In genomic region chr3:124730920-124731297, GRCh38 we compare ENCODE assay signal across 8 cellular contexts. TPM values are rescaled to one million over a fixed set of nuclear protein-coding genes. Genes with fewer than 3 reads are reported as not detected.
DNase-seq lines count a peak whose midpoint lies in the region; ATAC-seq, FAIRE-seq and TF ChIP-seq lines count a peak whose summit lies in the region.

No MANE protein-coding gene starts in this region.

- H3K4me1 ChIP-seq in HepG2 (ENCODE audit: insufficient read depth, low read length), result peaks cover 43% of the 10 kb centered on the region
- peaks cover 0 to 28% (median 23%) of the 10 kb centered on the region in 5 donors for H3K4me1 ChIP-seq in subcutaneous abdominal adipose tissue (ENCODE audit: control insufficient read depth in 5 of 5, insufficient read depth in 5 of 5, low read length in 5 of 5)

- TF ChIP-seq EP300 in HepG2 (IDR thresholded peaks at IDR 0.05; ENCODE audit: low read depth in 2 of 2, low read length in 2 of 2) (no peak; a peak in 1 of 4 replicates), HepG2 (CRISPR knock-in tag; IDR thresholded peaks at IDR 0.05; ENCODE audit: borderline replicate concordance) (0 out of 2 replicates have a peak, but pooled peaks have one; percentile 19)

- H3K36me3 ChIP-seq in HepG2 (replicated peaks in 1 of 2; ENCODE audit: control insufficient read depth in 1 of 2, insufficient read depth in 2 of 2, low read length in 2 of 2) (peaks cover 0 to 19% of the 10 kb centered on the region in 2 experiments; a peak in 3 of 5 replicates), subcutaneous abdominal adipose tissue (ENCODE audit: control insufficient read depth in 5 of 5, insufficient read depth in 5 of 5, low read length in 5 of 5) (peaks cover 0 to 13% (median 7%) of the 10 kb centered on the region in 5 donors)

- H3K27ac Mint-ChIP-seq in T-helper 1 cell treated with Interleukin-12 subunit alpha and Interleukin-12 subunit beta and Interleukin-4 antibody, amounts not matched to agents 30 μg/mL and 1 μg/mL, for 36 hours, result peak overlapping the region; percentile 100
- H3K27ac Mint-ChIP-seq in activated naive CD8-positive, alpha-beta T cell, result peak overlapping the region; percentile 100

- 0 out of 2 replicates have a peak, but pooled peaks have one; percentile 22 for TF ChIP-seq RAD21 in HepG2 (CRISPR knock-in tag; IDR thresholded peaks at IDR 0.05)

- in situ Hi-C loops in HepG2 (cut with HindIII; ENCODE audit: extremely low pct_ligation_motif_present, low pct_unique_long_range_greater_than_20kb), result loop anchor here (5.0 kb wide), 1 partner anchor 39 kb away; no protein-coding TSS in a partner anchor

- H3K36me3 Mint-ChIP-seq in T-helper 1 cell treated with Interleukin-12 subunit alpha and Interleukin-12 subunit beta and Interleukin-4 antibody, amounts not matched to agents 30 μg/mL and 1 μg/mL, for 36 hours (ENCODE audit: low read depth), result peaks cover 13% of the 10 kb centered on the region
- peaks cover 3% of the 10 kb centered on the region for H3K36me3 Mint-ChIP-seq in activated naive CD8-positive, alpha-beta T cell

- H3K9ac ChIP-seq in HepG2 (ENCODE audit: insufficient read depth, low read depth, low read length) (peak overlapping the region; percentile 95), subcutaneous abdominal adipose tissue (ENCODE audit: low read length in 5 of 5) (peak overlapping the region in 4 of 5 donors; percentile 66 to 99 (median 90))

- H3K9me3 ChIP-seq in HepG2 (ENCODE audit: low read length), result no peaks in the 10 kb centered on the region
- H3K9me3 ChIP-seq in subcutaneous abdominal adipose tissue (ENCODE audit: control insufficient read depth in 5 of 5, low read length in 5 of 5), result no peaks in the 10 kb centered on the region

- intact Hi-C loops in HepG2 (cut with micrococcal nuclease; ENCODE audit: unreplicated experiment), result loop anchor here (2.0 kb wide), 2 partner anchors 32 to 42 kb away; no protein-coding TSS in a partner anchor

- 2% methylated on average over 13 of the region's 13 CpGs for WGBS in HepG2 (ENCODE audit: low lambda C conversion rate)

- peaks cover 52% of the 10 kb centered on the region for H3K79me2 ChIP-seq in HepG2 (ENCODE audit: insufficient read depth, low read length)

- no peak overlapping the region for H2AFZ ChIP-seq in HepG2 (ENCODE audit: low read length)

- H3K9me3 Mint-ChIP-seq in T-helper 1 cell treated with Interleukin-12 subunit alpha and Interleukin-12 subunit beta and Interleukin-4 antibody, amounts not matched to agents 30 μg/mL and 1 μg/mL, for 36 hours, result peaks cover 7% of the 10 kb centered on the region
- H3K9me3 Mint-ChIP-seq in activated naive CD8-positive, alpha-beta T cell (ENCODE audit: low read depth), result no peaks in the 10 kb centered on the region

- no TSS peak for BruUV-seq in HepG2 (replicated peaks; lab: Mats Ljungman, UMichigan)

- H3K27me3 ChIP-seq in HepG2 (ENCODE audit: control insufficient read depth in 1 of 2, insufficient read depth in 2 of 2, low read length in 2 of 2), result no peaks in the 10 kb centered on the region; a peak in 1 of 5 replicates
- peaks cover 0 to 4% (median 0%) of the 10 kb centered on the region in 5 donors for H3K27me3 ChIP-seq in subcutaneous abdominal adipose tissue (ENCODE audit: control insufficient read depth in 5 of 5, insufficient read depth in 4 of 5, low read length in 5 of 5)

- POLR2A ChIA-PET in HepG2 (lab: Yijun Ruan, JAX), result interaction anchor here (0.6 to 3.7 kb wide), 21 partner anchors 8 to 270 kb away, joined by 3 to 83 read pairs (median 5); no protein-coding TSS in a partner anchor

- H3K27ac ChIP-seq in HepG2 (ENCODE audit: extremely low read length, insufficient read depth, low read length) (peak overlapping the region; percentile 98), subcutaneous abdominal adipose tissue (ENCODE audit: low read depth, low read length) (no peak overlapping the region)

- peaks cover 24% of the 10 kb centered on the region for H4K20me1 ChIP-seq in HepG2 (ENCODE audit: insufficient read depth, low read length)

- ATAC-seq in HepG2, result peak; percentile 79
- ATAC-seq in HG02981 (IDR thresholded peaks at IDR 0.05; ENCODE audit: unreplicated experiment), result no peak

- CTCF ChIA-PET in HepG2 (lab: Yijun Ruan, JAX; ENCODE audit: low intra/inter-chr PET ratio, low total read pairs), result interaction anchor here (1.3 kb wide), 1 partner anchor 42 kb away, joined by 3 read pairs; no protein-coding TSS in a partner anchor

- TF ChIP-seq CTCF in HepG2 (CRISPR knock-in tag; IDR thresholded peaks at IDR 0.05), result peak; percentile 3; the same call in 1 of the 2 replicates

- H3K4me1 Mint-ChIP-seq in T-helper 1 cell treated with Interleukin-12 subunit alpha and Interleukin-12 subunit beta and Interleukin-4 antibody, amounts not matched to agents 30 μg/mL and 1 μg/mL, for 36 hours (ENCODE audit: low read depth), result peaks cover 27% of the 10 kb centered on the region
- H3K4me1 Mint-ChIP-seq in activated naive CD8-positive, alpha-beta T cell (ENCODE audit: low read depth), result peaks cover 48% of the 10 kb centered on the region

- H3K4me2 ChIP-seq in HepG2 (ENCODE audit: low read depth, low read length), result peak overlapping the region; percentile 82

- peak; percentile 39 for FAIRE-seq in HepG2 (lab: Jason Lieb, UNC)

- DNase-seq in T-helper 1 cell, result no peak
- DNase-seq in HepG2 (ENCODE audit: low spot score), result peak; percentile 74
- DNase-seq in occipital lobe (lab: John Stamatoyannopoulos, UW), result no peak
- DNase-seq in central memory CD4-positive, alpha-beta T cell, result no peak

- H3K27me3 Mint-ChIP-seq in T-helper 1 cell treated with Interleukin-12 subunit alpha and Interleukin-12 subunit beta and Interleukin-4 antibody, amounts not matched to agents 30 μg/mL and 1 μg/mL, for 36 hours (ENCODE audit: low read depth), result peaks cover 25% of the 10 kb centered on the region
- peaks cover 2% of the 10 kb centered on the region for H3K27me3 Mint-ChIP-seq in activated naive CD8-positive, alpha-beta T cell

- H3K4me3 ChIP-seq in HepG2 (replicated peaks in 1 of 3; ENCODE audit: insufficient read depth in 1 of 3, low read depth in 2 of 3, low read length in 3 of 3), result peak overlapping the region; percentile 75 to 92 (median 88)
- H3K4me3 ChIP-seq in subcutaneous abdominal adipose tissue (ENCODE audit: low read depth in 1 of 5, low read length in 5 of 5), result peak overlapping the region; percentile 77 to 100 (median 99)

- peak overlapping the region; percentile 100 for H3K4me3 Mint-ChIP-seq in T-helper 1 cell treated with Interleukin-12 subunit alpha and Interleukin-12 subunit beta and Interleukin-4 antibody, amounts not matched to agents 30 μg/mL and 1 μg/mL, for 36 hours
- H3K4me3 Mint-ChIP-seq in activated naive CD8-positive, alpha-beta T cell, result peak overlapping the region; percentile 100

- no peak for TF ChIP-seq POLR2A in HepG2 (IDR thresholded peaks at IDR 0.05; ENCODE audit: insufficient read depth in 1 of 2, low read depth in 2 of 2, low read length in 2 of 2)

TF ChIP-seq in HepG2, 621 proteins besides CTCF, POLR2A, EP300 and RAD21 (continues in another document):
- no peak for TF ChIP-seq U2AF1 (optimal IDR thresholded peaks at IDR 0.05; ENCODE audit: low read depth, low read length)
- no peak for TF ChIP-seq ZUFSP (CRISPR knock-in tag; IDR thresholded peaks at IDR 0.05; ENCODE audit: borderline replicate concordance)
- peak; percentile 58; the same call in 1 of the 2 replicates for TF ChIP-seq FOXA3 (CRISPR knock-in tag; IDR thresholded peaks at IDR 0.05)
- no peak for TF ChIP-seq ZNF10 (CRISPR knock-in tag; IDR thresholded peaks at IDR 0.05; ENCODE audit: borderline replicate concordance, low read depth)
- no peak for TF ChIP-seq ZSCAN25 (CRISPR knock-in tag; IDR thresholded peaks at IDR 0.05)

RNA-seq across cellular contexts. Expression of gene UMPS, which starts 0.7 kb away (rescaled TPM):
- total RNA-seq in HepG2 (2016; rRNA removed; fragmentation: Illumina TruSeq; extraction: Trizol) (74.2 and 117 TPM in 2 replicates), occipital lobe (59.9 TPM)
- 28.7 and 31.7 TPM in 2 replicates for total RNA-seq in HepG2 (2016; cell fraction: cytosol; rRNA removed; fragmentation: Illumina TruSeq; extraction: Trizol; ENCODE audit: low read depth)
- total RNA-seq in HepG2 (2016; cell fraction: insoluble cytoplasmic fraction; rRNA removed; fragmentation: Illumina TruSeq; extraction: Trizol), result 78.4 and 116 TPM in 2 replicates
- total RNA-seq in HepG2 (2016; cell fraction: membrane; rRNA removed; fragmentation: Illumina TruSeq; extraction: Trizol), result 34.6 and 40.8 TPM in 2 replicates
- total RNA-seq in HepG2 (2016; cell fraction: nucleus; rRNA removed; fragmentation: Illumina TruSeq; extraction: Trizol), result 44.6 and 58.8 TPM in 2 replicates
- polyA plus RNA-seq in HepG2 (2011; rRNA removed), result 45.6 and 52.7 TPM in 2 replicates
- 38.1 and 45.2 TPM in 2 replicates for polyA plus RNA-seq in HepG2 (2011; cell fraction: cytosol; rRNA removed)
- 17.0 and 19.5 TPM in 2 replicates for polyA plus RNA-seq in HepG2 (2011; cell fraction: nucleus; rRNA removed)
- polyA plus RNA-seq in HepG2 (2012), result 35.5 and 38.6 TPM in 2 replicates
- 5.6 and 7.5 TPM in 2 replicates for polyA plus RNA-seq in HepG2 (2016; cell fraction: cytosol; fragmentation: Illumina TruSeq; extraction: Trizol; ENCODE audit: low read depth)
- polyA plus RNA-seq in HepG2 (2016; cell fraction: insoluble cytoplasmic fraction; fragmentation: Illumina TruSeq; extraction: Trizol; ENCODE audit: low read depth), result 104 and 112 TPM in 2 replicates
- polyA plus RNA-seq in HepG2 (2016; cell fraction: membrane; fragmentation: Illumina TruSeq; extraction: Trizol; ENCODE audit: low read depth), result 11.5 and 11.6 TPM in 2 replicates
- 57.0 and 64.6 TPM in 2 replicates for polyA plus RNA-seq in HepG2 (2016; cell fraction: nucleus; fragmentation: Illumina TruSeq; extraction: Trizol; ENCODE audit: insufficient read depth, low read depth)
- polyA minus RNA-seq in HepG2 (2011; rRNA and poly(A)+ RNA removed; ENCODE audit: low replicate concordance), result 37.2 and 57.0 TPM in 2 replicates
- polyA minus RNA-seq in HepG2 (2011; cell fraction: cytosol; rRNA and poly(A)+ RNA removed), result 89.0 and 103 TPM in 2 replicates
- 47.1 and 56.3 TPM in 2 replicates for polyA minus RNA-seq in HepG2 (2011; cell fraction: nucleus; rRNA and poly(A)+ RNA removed)
